In the genomic region with DNA sequence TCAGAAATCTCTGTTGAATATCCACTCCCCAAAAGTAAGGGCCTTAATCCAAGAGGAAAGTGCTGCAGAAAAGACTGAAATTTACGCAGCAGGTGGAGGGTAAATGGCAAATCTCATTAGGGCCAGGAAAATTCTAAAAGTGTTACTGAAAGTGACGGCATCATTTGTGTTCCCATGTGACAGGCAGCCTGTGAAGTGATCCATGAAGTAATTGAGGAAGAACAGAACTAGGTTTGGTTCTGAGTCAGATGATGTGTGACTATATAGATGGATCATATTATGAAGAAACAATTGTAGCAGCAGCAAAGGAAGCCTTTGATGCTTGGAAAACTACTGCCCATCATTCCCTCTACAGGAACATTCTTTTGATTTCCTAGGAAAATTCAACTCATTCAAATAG, we compare ENCODE assay signal across 1 cellular context.
TF ChIP-seq lines count a peak whose summit lies in the region.

No MANE protein-coding gene starts in this region.

TF ChIP-seq in GM12878, 131 proteins besides CTCF, POLR2A, EP300 and RAD21 (continued from another document and continues in another):
- TF ChIP-seq, protein P1, sequence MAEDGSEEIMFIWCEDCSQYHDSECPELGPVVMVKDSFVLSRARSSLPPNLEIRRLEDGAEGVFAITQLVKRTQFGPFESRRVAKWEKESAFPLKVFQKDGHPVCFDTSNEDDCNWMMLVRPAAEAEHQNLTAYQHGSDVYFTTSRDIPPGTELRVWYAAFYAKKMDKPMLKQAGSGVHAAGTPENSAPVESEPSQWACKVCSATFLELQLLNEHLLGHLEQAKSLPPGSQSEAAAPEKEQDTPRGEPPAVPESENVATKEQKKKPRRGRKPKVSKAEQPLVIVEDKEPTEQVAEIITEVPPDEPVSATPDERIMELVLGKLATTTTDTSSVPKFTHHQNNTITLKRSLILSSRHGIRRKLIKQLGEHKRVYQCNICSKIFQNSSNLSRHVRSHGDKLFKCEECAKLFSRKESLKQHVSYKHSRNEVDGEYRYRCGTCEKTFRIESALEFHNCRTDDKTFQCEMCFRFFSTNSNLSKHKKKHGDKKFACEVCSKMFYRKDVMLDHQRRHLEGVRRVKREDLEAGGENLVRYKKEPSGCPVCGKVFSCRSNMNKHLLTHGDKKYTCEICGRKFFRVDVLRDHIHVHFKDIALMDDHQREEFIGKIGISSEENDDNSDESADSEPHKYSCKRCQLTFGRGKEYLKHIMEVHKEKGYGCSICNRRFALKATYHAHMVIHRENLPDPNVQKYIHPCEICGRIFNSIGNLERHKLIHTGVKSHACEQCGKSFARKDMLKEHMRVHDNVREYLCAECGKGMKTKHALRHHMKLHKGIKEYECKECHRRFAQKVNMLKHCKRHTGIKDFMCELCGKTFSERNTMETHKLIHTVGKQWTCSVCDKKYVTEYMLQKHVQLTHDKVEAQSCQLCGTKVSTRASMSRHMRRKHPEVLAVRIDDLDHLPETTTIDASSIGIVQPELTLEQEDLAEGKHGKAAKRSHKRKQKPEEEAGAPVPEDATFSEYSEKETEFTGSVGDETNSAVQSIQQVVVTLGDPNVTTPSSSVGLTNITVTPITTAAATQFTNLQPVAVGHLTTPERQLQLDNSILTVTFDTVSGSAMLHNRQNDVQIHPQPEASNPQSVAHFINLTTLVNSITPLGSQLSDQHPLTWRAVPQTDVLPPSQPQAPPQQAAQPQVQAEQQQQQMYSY (CRISPR knock-in tag; IDR thresholded peaks at IDR 0.05) = no peak
- TF ChIP-seq, protein P2, sequence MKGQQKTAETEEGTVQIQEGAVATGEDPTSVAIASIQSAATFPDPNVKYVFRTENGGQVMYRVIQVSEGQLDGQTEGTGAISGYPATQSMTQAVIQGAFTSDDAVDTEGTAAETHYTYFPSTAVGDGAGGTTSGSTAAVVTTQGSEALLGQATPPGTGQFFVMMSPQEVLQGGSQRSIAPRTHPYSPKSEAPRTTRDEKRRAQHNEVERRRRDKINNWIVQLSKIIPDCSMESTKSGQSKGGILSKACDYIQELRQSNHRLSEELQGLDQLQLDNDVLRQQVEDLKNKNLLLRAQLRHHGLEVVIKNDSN (IDR thresholded peaks at IDR 0.05; ENCODE audit: borderline replicate concordance, extremely low read length, insufficient read depth, low read depth, low read length) = no peak
- TF ChIP-seq NBN (IDR thresholded peaks at IDR 0.05) (no peak), ZNF24 (IDR thresholded peaks at IDR 0.05) (no peak), MTA2 (IDR thresholded peaks at IDR 0.05; ENCODE audit: low read depth) (peak; percentile 40; the same call in 1 of the 2 replicates), NR2C2 (IDR thresholded peaks at IDR 0.05; ENCODE audit: borderline replicate concordance, control insufficient read depth, insufficient read length, low read depth) (no peak), HDGF (IDR thresholded peaks at IDR 0.05) (no peak), CREM (IDR thresholded peaks at IDR 0.05; ENCODE audit: low read depth) (no peak), SMC3 (IDR thresholded peaks at IDR 0.05; ENCODE audit: borderline replicate concordance, low read length) (no peak), EED (IDR thresholded peaks at IDR 0.05; ENCODE audit: low read depth) (no peak), ZNF217 (IDR thresholded peaks at IDR 0.05) (peak; percentile 90), ZBED1 (IDR thresholded peaks at IDR 0.05; ENCODE audit: borderline replicate concordance) (no peak), EZH2 (IDR thresholded peaks at IDR 0.05; ENCODE audit: borderline replicate concordance, control insufficient read depth, low read depth, low read length) (no peak), RELA (IDR thresholded peaks at IDR 0.05; ENCODE audit: borderline replicate concordance, partially characterized antibody) (no peak), PAX5 (IDR thresholded peaks at IDR 0.05; ENCODE audit: borderline replicate concordance, low read depth, low read length) (0 out of 2 replicates have a peak, but pooled peaks have one; percentile 36), GATAD2B (conservative IDR thresholded peaks at IDR 0.05; ENCODE audit: low read depth) (no peak), RAD51 (IDR thresholded peaks at IDR 0.05) (peak; percentile 63), BMI1 (IDR thresholded peaks at IDR 0.05; ENCODE audit: borderline replicate concordance) (no peak), IKZF2 (IDR thresholded peaks at IDR 0.05) (peak; percentile 56 to 65; a peak in 3 of 4 replicates), HDAC6 (IDR thresholded peaks at IDR 0.05; ENCODE audit: unreplicated experiment) (no peak), SUPT20H (IDR thresholded peaks at IDR 0.05; ENCODE audit: borderline replicate concordance, control insufficient read depth, low read depth, low read length) (no peak), POLR2AphosphoS2 (IDR thresholded peaks at IDR 0.05; ENCODE audit: low read depth, low read length) (no peak), ZNF207 (IDR thresholded peaks at IDR 0.05; ENCODE audit: borderline replicate concordance) (no peak), ATF7 (IDR thresholded peaks at IDR 0.05; ENCODE audit: low read depth) (peak; percentile 84), TAF1 (IDR thresholded peaks at IDR 0.05; ENCODE audit: borderline replicate concordance, low read depth, low read length) (no peak), RBBP5 (conservative IDR thresholded peaks at IDR 0.05) (no peak), BCL11A (IDR thresholded peaks at IDR 0.05; ENCODE audit: low read depth, low read length) (no peak), MYC (IDR thresholded peaks at IDR 0.05; ENCODE audit: insufficient read depth, insufficient read length, insufficient replicate concordance, low read length, severe bottlenecking) (no peak), ZNF384 (IDR thresholded peaks at IDR 0.05; ENCODE audit: borderline replicate concordance, low read depth, low read length) (no peak), KLF5 (IDR thresholded peaks at IDR 0.05; ENCODE audit: partially characterized antibody) (no peak), SREBF1 (IDR thresholded peaks at IDR 0.05; ENCODE audit: low read length) (no peak), ZSCAN29 (IDR thresholded peaks at IDR 0.05) (no peak), TARDBP (IDR thresholded peaks at IDR 0.05; ENCODE audit: borderline replicate concordance) (no peak), EGR1 (IDR thresholded peaks at IDR 0.05; ENCODE audit: borderline replicate concordance in 1 of 2, low read depth in 2 of 2, low read length in 2 of 2) (no peak), MXI1 (IDR thresholded peaks at IDR 0.05; ENCODE audit: low read depth, low read length) (no peak), TCF7 (IDR thresholded peaks at IDR 0.05; ENCODE audit: borderline replicate concordance) (no peak)
- TF ChIP-seq, protein P3, sequence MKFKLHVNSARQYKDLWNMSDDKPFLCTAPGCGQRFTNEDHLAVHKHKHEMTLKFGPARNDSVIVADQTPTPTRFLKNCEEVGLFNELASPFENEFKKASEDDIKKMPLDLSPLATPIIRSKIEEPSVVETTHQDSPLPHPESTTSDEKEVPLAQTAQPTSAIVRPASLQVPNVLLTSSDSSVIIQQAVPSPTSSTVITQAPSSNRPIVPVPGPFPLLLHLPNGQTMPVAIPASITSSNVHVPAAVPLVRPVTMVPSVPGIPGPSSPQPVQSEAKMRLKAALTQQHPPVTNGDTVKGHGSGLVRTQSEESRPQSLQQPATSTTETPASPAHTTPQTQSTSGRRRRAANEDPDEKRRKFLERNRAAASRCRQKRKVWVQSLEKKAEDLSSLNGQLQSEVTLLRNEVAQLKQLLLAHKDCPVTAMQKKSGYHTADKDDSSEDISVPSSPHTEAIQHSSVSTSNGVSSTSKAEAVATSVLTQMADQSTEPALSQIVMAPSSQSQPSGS (IDR thresholded peaks at IDR 0.05; ENCODE audit: low read length) = no peak
- TF ChIP-seq, protein P4, sequence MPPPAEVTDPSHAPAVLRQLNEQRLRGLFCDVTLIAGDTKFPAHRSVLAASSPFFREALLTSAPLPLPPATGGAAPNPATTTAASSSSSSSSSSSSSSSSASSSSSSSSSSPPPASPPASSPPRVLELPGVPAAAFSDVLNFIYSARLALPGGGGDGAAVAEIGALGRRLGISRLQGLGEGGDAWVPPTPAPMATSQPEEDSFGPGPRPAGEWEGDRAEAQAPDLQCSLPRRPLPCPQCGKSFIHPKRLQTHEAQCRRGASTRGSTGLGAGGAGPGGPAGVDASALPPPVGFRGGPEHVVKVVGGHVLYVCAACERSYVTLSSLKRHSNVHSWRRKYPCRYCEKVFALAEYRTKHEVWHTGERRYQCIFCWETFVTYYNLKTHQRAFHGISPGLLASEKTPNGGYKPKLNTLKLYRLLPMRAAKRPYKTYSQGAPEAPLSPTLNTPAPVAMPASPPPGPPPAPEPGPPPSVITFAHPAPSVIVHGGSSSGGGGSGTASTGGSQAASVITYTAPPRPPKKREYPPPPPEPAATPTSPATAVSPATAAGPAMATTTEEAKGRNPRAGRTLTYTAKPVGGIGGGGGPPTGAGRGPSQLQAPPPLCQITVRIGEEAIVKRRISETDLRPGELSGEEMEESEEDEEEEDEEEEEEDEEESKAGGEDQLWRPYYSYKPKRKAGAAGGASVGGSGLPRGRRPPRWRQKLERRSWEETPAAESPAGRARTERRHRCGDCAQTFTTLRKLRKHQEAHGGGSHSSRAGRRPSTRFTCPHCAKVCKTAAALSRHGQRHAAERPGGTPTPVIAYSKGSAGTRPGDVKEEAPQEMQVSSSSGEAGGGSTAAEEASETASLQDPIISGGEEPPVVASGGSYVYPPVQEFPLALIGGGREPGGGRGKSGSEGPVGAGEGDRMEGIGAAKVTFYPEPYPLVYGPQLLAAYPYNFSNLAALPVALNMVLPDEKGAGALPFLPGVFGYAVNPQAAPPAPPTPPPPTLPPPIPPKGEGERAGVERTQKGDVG (CRISPR knock-in tag; IDR thresholded peaks at IDR 0.05) = no peak
- TF ChIP-seq, protein P5, sequence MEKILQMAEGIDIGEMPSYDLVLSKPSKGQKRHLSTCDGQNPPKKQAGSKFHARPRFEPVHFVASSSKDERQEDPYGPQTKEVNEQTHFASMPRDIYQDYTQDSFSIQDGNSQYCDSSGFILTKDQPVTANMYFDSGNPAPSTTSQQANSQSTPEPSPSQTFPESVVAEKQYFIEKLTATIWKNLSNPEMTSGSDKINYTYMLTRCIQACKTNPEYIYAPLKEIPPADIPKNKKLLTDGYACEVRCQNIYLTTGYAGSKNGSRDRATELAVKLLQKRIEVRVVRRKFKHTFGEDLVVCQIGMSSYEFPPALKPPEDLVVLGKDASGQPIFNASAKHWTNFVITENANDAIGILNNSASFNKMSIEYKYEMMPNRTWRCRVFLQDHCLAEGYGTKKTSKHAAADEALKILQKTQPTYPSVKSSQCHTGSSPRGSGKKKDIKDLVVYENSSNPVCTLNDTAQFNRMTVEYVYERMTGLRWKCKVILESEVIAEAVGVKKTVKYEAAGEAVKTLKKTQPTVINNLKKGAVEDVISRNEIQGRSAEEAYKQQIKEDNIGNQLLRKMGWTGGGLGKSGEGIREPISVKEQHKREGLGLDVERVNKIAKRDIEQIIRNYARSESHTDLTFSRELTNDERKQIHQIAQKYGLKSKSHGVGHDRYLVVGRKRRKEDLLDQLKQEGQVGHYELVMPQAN (conservative IDR thresholded peaks at IDR 0.05) = no peak
- TF ChIP-seq, protein P6, sequence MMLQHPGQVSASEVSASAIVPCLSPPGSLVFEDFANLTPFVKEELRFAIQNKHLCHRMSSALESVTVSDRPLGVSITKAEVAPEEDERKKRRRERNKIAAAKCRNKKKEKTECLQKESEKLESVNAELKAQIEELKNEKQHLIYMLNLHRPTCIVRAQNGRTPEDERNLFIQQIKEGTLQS (IDR thresholded peaks at IDR 0.05; ENCODE audit: borderline replicate concordance, extremely low read depth, low read depth, low read length) = no peak
- TF ChIP-seq, protein P7, sequence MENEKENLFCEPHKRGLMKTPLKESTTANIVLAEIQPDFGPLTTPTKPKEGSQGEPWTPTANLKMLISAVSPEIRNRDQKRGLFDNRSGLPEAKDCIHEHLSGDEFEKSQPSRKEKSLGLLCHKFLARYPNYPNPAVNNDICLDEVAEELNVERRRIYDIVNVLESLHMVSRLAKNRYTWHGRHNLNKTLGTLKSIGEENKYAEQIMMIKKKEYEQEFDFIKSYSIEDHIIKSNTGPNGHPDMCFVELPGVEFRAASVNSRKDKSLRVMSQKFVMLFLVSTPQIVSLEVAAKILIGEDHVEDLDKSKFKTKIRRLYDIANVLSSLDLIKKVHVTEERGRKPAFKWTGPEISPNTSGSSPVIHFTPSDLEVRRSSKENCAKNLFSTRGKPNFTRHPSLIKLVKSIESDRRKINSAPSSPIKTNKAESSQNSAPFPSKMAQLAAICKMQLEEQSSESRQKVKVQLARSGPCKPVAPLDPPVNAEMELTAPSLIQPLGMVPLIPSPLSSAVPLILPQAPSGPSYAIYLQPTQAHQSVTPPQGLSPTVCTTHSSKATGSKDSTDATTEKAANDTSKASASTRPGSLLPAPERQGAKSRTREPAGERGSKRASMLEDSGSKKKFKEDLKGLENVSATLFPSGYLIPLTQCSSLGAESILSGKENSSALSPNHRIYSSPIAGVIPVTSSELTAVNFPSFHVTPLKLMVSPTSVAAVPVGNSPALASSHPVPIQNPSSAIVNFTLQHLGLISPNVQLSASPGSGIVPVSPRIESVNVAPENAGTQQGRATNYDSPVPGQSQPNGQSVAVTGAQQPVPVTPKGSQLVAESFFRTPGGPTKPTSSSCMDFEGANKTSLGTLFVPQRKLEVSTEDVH (IDR thresholded peaks at IDR 0.05; ENCODE audit: low read depth, partially characterized antibody) = no peak
- TF ChIP-seq, protein P8, sequence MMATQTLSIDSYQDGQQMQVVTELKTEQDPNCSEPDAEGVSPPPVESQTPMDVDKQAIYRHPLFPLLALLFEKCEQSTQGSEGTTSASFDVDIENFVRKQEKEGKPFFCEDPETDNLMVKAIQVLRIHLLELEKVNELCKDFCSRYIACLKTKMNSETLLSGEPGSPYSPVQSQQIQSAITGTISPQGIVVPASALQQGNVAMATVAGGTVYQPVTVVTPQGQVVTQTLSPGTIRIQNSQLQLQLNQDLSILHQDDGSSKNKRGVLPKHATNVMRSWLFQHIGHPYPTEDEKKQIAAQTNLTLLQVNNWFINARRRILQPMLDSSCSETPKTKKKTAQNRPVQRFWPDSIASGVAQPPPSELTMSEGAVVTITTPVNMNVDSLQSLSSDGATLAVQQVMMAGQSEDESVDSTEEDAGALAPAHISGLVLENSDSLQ (IDR thresholded peaks at IDR 0.05) = peak; percentile 49; the same call in 1 of the 2 replicates
